ENCODE assay signal across 8 cellular contexts in genomic region chr6:31541059-31541657, GRCh38. TPM values are rescaled to one million over a fixed set of nuclear protein-coding genes. Genes with fewer than 3 reads are reported as not detected.
DNase-seq lines count a peak whose midpoint lies in the region; ATAC-seq, FAIRE-seq and TF ChIP-seq lines count a peak whose summit lies in the region.

No MANE protein-coding gene starts in this region.

- H3K4me2 ChIP-seq in endothelial cell of umbilical vein (ENCODE audit: insufficient read depth, low read length) = peak overlapping the region; percentile 92

- H3K36me3 ChIP-seq in endothelial cell of umbilical vein (ENCODE audit: control insufficient read depth in 2 of 2, extremely low read depth in 1 of 2, insufficient read depth in 2 of 2, low read length in 2 of 2) (peaks cover 17 to 30% of the 10 kb centered on the region in 2 experiments), mucosa of stomach (ENCODE audit: control insufficient read depth, insufficient read depth, low read length) (peaks cover 2% of the 10 kb centered on the region)

- peak; percentile 7 for ATAC-seq in GM19397 (IDR thresholded peaks at IDR 0.05; ENCODE audit: unreplicated experiment)
- peak; percentile 28 for ATAC-seq in activated CD8-positive, alpha-beta T cell treated with anti-CD3 and anti-CD28 coated beads, Interleukin-2, amount 10 ng/mL, durations not matched to agents 7 days and 5 days
- no peak for ATAC-seq in GM19463 (IDR thresholded peaks at IDR 0.05; ENCODE audit: unreplicated experiment)

- H3K4me1 Mint-ChIP-seq in activated CD8-positive, alpha-beta T cell treated with anti-CD3 and anti-CD28 coated beads, Interleukin-2, amount 10 ng/mL, durations not matched to agents 7 days and 5 days (ENCODE audit: low read depth) = peaks cover 50% of the 10 kb centered on the region

- H3K27ac Mint-ChIP-seq in activated CD8-positive, alpha-beta T cell treated with anti-CD3 and anti-CD28 coated beads, Interleukin-2, amount 10 ng/mL, durations not matched to agents 7 days and 5 days = peak overlapping the region; percentile 94

- TF ChIP-seq POLR2A in endothelial cell of umbilical vein (IDR thresholded peaks at IDR 0.05; ENCODE audit: low read depth, low read length) = no peak

- peaks cover 53% of the 10 kb centered on the region for H3K79me2 ChIP-seq in endothelial cell of umbilical vein (ENCODE audit: control insufficient read depth, insufficient read depth, low read length)

- peak overlapping the region; percentile 85 for H3K27ac ChIP-seq in endothelial cell of umbilical vein (ENCODE audit: insufficient read depth, low read depth, low read length)
- H3K27ac ChIP-seq in temporal lobe (ENCODE audit: low read depth, low read length) = peak overlapping the region; percentile 95

- intact Hi-C loops in endothelial cell of umbilical vein (cut with micrococcal nuclease) = loop anchor here (10.0 kb wide), 1 partner anchor 194 kb away; the partner anchor contains the start of gene CLIC1

- peaks cover 53% of the 10 kb centered on the region for H3K36me3 Mint-ChIP-seq in activated CD8-positive, alpha-beta T cell treated with anti-CD3 and anti-CD28 coated beads, Interleukin-2, amount 10 ng/mL, durations not matched to agents 7 days and 5 days (ENCODE audit: low read depth)

- H3K9ac ChIP-seq in endothelial cell of umbilical vein (replicated peaks; ENCODE audit: extremely low read depth, insufficient read depth, low read length) = peak overlapping the region; percentile 98
- H3K9ac ChIP-seq in mucosa of stomach (ENCODE audit: low read length) = peak overlapping the region; percentile 90

- H3K27me3 ChIP-seq in endothelial cell of umbilical vein (ENCODE audit: control insufficient read depth in 2 of 2, insufficient read depth in 2 of 2, low read length in 2 of 2) = no peaks in the 10 kb centered on the region
- H3K27me3 ChIP-seq in mucosa of stomach (ENCODE audit: control insufficient read depth, insufficient read depth, low read length) = no peaks in the 10 kb centered on the region

- peaks cover 27% of the 10 kb centered on the region for H3K4me1 ChIP-seq in endothelial cell of umbilical vein (ENCODE audit: control insufficient read depth, extremely low read depth, insufficient read depth, low read length)
- peaks cover 30% of the 10 kb centered on the region for H3K4me1 ChIP-seq in mucosa of stomach (ENCODE audit: control insufficient read depth, insufficient read depth, low read length)

- DNase-seq in AG04449 (ENCODE audit: low read depth, low spot score) (no peak), NCI-H2227 (lab: John Stamatoyannopoulos, UW; ENCODE audit: unreplicated experiment) (peak; percentile 76), endothelial cell of umbilical vein (ENCODE audit: low read depth, low spot score) (no peak)
- DNase-seq in activated CD8-positive, alpha-beta T cell treated with anti-CD3 and anti-CD28 coated beads, Interleukin-2, amount 10 ng/mL, durations not matched to agents 7 days and 5 days = peak; percentile 82

- peak; percentile 59 for FAIRE-seq in endothelial cell of umbilical vein (lab: Jason Lieb, UNC)

- H3K9me1 ChIP-seq in endothelial cell of umbilical vein (replicated peaks; ENCODE audit: control insufficient read depth, extremely low read depth, insufficient read depth, low read length) = no peaks in the 10 kb centered on the region

- POLR2A ChIA-PET in AG04449 (lab: Yijun Ruan, JAX) = interaction anchor here (0.7 to 2.3 kb wide), 9 partner anchors 10 to 1751 kb away, joined by 3 to 13 read pairs (median 5); partner anchors contain the start of genes HSPA1B and MCCD1
- POLR2A ChIA-PET in activated CD8-positive, alpha-beta T cell treated with anti-CD3 and anti-CD28 coated beads, Interleukin-2, amount 10 ng/mL, durations not matched to agents 7 days and 5 days (lab: Charles Lee) = interaction anchor here (0.6 to 5.9 kb wide), 42 partner anchors 10 to 1431 kb away, joined by 3 to 64 read pairs (median 6); partner anchors contain the start of genes AIF1, ATF6B, BAG6 and C6orf47
- POLR2A ChIA-PET in endothelial cell of umbilical vein (lab: Charles Lee) = interaction anchor here (0.8 to 1.2 kb wide), 7 partner anchors 8 to 1431 kb away, joined by 3 to 6 read pairs (median 4); partner anchors contain the start of gene MCCD1

- TSS peak; percentile 65 for BruUV-seq in endothelial cell of umbilical vein (replicated peaks; lab: Mats Ljungman, UMichigan)

- peaks cover 7% of the 10 kb centered on the region for H4K20me1 ChIP-seq in endothelial cell of umbilical vein (replicated peaks; ENCODE audit: control insufficient read depth, extremely low read depth, insufficient read depth, low read length)

- dilution Hi-C loops in endothelial cell of umbilical vein (cut with MboI; ENCODE audit: extremely low pct_ligation_motif_present, low sequenced_read_pairs) = no loop called here

- H3K4me3 ChIP-seq in AG04449 (ENCODE audit: low read depth, low read length) = peak overlapping the region; percentile 97
- H3K4me3 ChIP-seq in endothelial cell of umbilical vein (replicated peaks in 1 of 3; ENCODE audit: insufficient read depth in 1 of 3, low read depth in 1 of 3, low read length in 3 of 3) = peak overlapping the region; percentile 59 to 95 (median 80)
- peak overlapping the region; percentile 96 for H3K4me3 ChIP-seq in mucosa of stomach (ENCODE audit: low read length)

- no peaks in the 10 kb centered on the region for H3K9me3 Mint-ChIP-seq in activated CD8-positive, alpha-beta T cell treated with anti-CD3 and anti-CD28 coated beads, Interleukin-2, amount 10 ng/mL, durations not matched to agents 7 days and 5 days (ENCODE audit: insufficient read depth)

- CTCF ChIA-PET in AG04449 (lab: Yijun Ruan, JAX) (interaction anchor here (0.8 to 38.4 kb wide), 9 partner anchors 10 to 140 kb away, joined by 3 to 1569 read pairs (median 4); partner anchors contain the start of genes LST1, LTB, NCR3 and TNF), endothelial cell of umbilical vein (lab: Charles Lee) (interaction anchor here (0.8 to 31.0 kb wide), 10 partner anchors 10 to 119 kb away, joined by 3 to 1517 read pairs (median 4); partner anchors contain the start of genes C6orf47, LST1, LTB and NCR3)
- CTCF ChIA-PET in activated CD8-positive, alpha-beta T cell treated with anti-CD3 and anti-CD28 coated beads, Interleukin-2, amount 10 ng/mL, durations not matched to agents 7 days and 5 days (lab: Charles Lee) = interaction anchor here (0.6 to 16.9 kb wide), 10 partner anchors 10 to 294 kb away, joined by 3 to 676 read pairs (median 5); partner anchors contain the start of genes BAG6, LST1, LTA and LTB

- H3K4me3 Mint-ChIP-seq in activated CD8-positive, alpha-beta T cell treated with anti-CD3 and anti-CD28 coated beads, Interleukin-2, amount 10 ng/mL, durations not matched to agents 7 days and 5 days = peak overlapping the region; percentile 96

- no peaks in the 10 kb centered on the region for H3K27me3 Mint-ChIP-seq in activated CD8-positive, alpha-beta T cell treated with anti-CD3 and anti-CD28 coated beads, Interleukin-2, amount 10 ng/mL, durations not matched to agents 7 days and 5 days (ENCODE audit: low read depth)

- TF ChIP-seq CTCF in AG04449 (IDR thresholded peaks at IDR 0.05; ENCODE audit: insufficient read depth, low read length, missing control alignments) (no peak), endothelial cell of umbilical vein (IDR thresholded peaks at IDR 0.05; ENCODE audit: extremely low read depth in 1 of 2, insufficient read depth in 1 of 2, low read depth in 1 of 2, low read length in 2 of 2) (no peak)

- H3K9me3 ChIP-seq in endothelial cell of umbilical vein (replicated peaks; ENCODE audit: control insufficient read depth, insufficient read depth, low read length) (no peaks in the 10 kb centered on the region), mucosa of stomach (ENCODE audit: control insufficient read depth, low read length) (no peaks in the 10 kb centered on the region)

- no peak overlapping the region for H2AFZ ChIP-seq in endothelial cell of umbilical vein (ENCODE audit: low read depth, low read length)

RNA-seq across cellular contexts. Expression of gene DDX39B, which starts 0.6 kb away (rescaled TPM):
- total RNA-seq in activated CD8-positive, alpha-beta T cell treated with anti-CD3 and anti-CD28 coated beads, Interleukin-2, amount 10 ng/mL, durations not matched to agents 7 days and 5 days = 100 to 1,000 TPM; 477 to 488 TPM
- total RNA-seq in endothelial cell of umbilical vein (453 and 481 TPM in 2 replicates), temporal lobe (230 TPM)
- 722 and 766 TPM in 2 replicates for polyA plus RNA-seq in endothelial cell of umbilical vein
- 462 and 465 TPM in 2 replicates for polyA plus RNA-seq in endothelial cell of umbilical vein (2011; cell fraction: cytosol; rRNA removed)
- 1,430 and 1,543 TPM in 2 replicates for polyA plus RNA-seq in endothelial cell of umbilical vein (2011; cell fraction: nucleus; rRNA removed)
- polyA plus RNA-seq in endothelial cell of umbilical vein (2012) = 283 and 357 TPM in 2 replicates
- 941 and 1,099 TPM in 2 replicates for polyA minus RNA-seq in endothelial cell of umbilical vein
- polyA minus RNA-seq in endothelial cell of umbilical vein (2011; cell fraction: cytosol; rRNA and poly(A)+ RNA removed) = 284 TPM
- 394 and 502 TPM in 2 replicates for polyA minus RNA-seq in endothelial cell of umbilical vein (2011; cell fraction: nucleus; rRNA and poly(A)+ RNA removed)

RNA-seq across cellular contexts. Expression of gene ATP6V1G2, which starts 5.2 kb away (rescaled TPM):
- 1 to 10 TPM; 2.5 TPM for total RNA-seq in activated CD8-positive, alpha-beta T cell treated with anti-CD3 and anti-CD28 coated beads, Interleukin-2, amount 10 ng/mL, durations not matched to agents 7 days and 5 days
- total RNA-seq in endothelial cell of umbilical vein = 0.84 and 1.4 TPM in 2 replicates
- polyA plus RNA-seq in endothelial cell of umbilical vein = 0.64 and 0.70 TPM in 2 replicates
- 0.63 and 0.66 TPM in 2 replicates for polyA plus RNA-seq in endothelial cell of umbilical vein (2011; cell fraction: cytosol; rRNA removed)
- 2.7 and 4.2 TPM in 2 replicates for polyA plus RNA-seq in endothelial cell of umbilical vein (2011; cell fraction: nucleus; rRNA removed)
- polyA plus RNA-seq in endothelial cell of umbilical vein (2012) = 0.49 and 0.70 TPM in 2 replicates
- polyA minus RNA-seq in endothelial cell of umbilical vein = 0.15 and 3.6 TPM in 2 replicates
- not detected for polyA minus RNA-seq in endothelial cell of umbilical vein (2011; cell fraction: cytosol; rRNA and poly(A)+ RNA removed)
- polyA minus RNA-seq in endothelial cell of umbilical vein (2011; cell fraction: nucleus; rRNA and poly(A)+ RNA removed) = 1.1 and 1.5 TPM in 2 replicates
- total RNA-seq in temporal lobe = 57.5 TPM

RNA-seq across cellular contexts. Expression of gene NFKBIL1, which starts 6.2 kb away (rescaled TPM):
- 10 to 100 TPM; 13.5 to 14.2 TPM for total RNA-seq in activated CD8-positive, alpha-beta T cell treated with anti-CD3 and anti-CD28 coated beads, Interleukin-2, amount 10 ng/mL, durations not matched to agents 7 days and 5 days
- total RNA-seq in endothelial cell of umbilical vein (14.6 and 15.5 TPM in 2 replicates), temporal lobe (10.6 TPM)
- 9.9 and 14.2 TPM in 2 replicates for polyA plus RNA-seq in endothelial cell of umbilical vein
- 7.1 and 11.2 TPM in 2 replicates for polyA plus RNA-seq in endothelial cell of umbilical vein (2011; cell fraction: cytosol; rRNA removed)
- polyA plus RNA-seq in endothelial cell of umbilical vein (2011; cell fraction: nucleus; rRNA removed) = 8.1 and 8.5 TPM in 2 replicates
- polyA plus RNA-seq in endothelial cell of umbilical vein (2012) = 8.4 and 10.2 TPM in 2 replicates
- polyA minus RNA-seq in endothelial cell of umbilical vein = 5.2 TPM in 2 replicates
- 13.5 TPM for polyA minus RNA-seq in endothelial cell of umbilical vein (2011; cell fraction: cytosol; rRNA and poly(A)+ RNA removed)
- polyA minus RNA-seq in endothelial cell of umbilical vein (2011; cell fraction: nucleus; rRNA and poly(A)+ RNA removed) = 2.8 and 9.3 TPM in 2 replicates

RNA-seq across cellular contexts. Expression of gene MCCD1, which starts 12.4 kb away (rescaled TPM):
- total RNA-seq in activated CD8-positive, alpha-beta T cell treated with anti-CD3 and anti-CD28 coated beads, Interleukin-2, amount 10 ng/mL, durations not matched to agents 7 days and 5 days = not detected
- total RNA-seq in endothelial cell of umbilical vein (not detected in 2 replicates), temporal lobe (not detected)
- polyA plus RNA-seq in endothelial cell of umbilical vein = not detected in 2 replicates
- not detected in 2 replicates for polyA plus RNA-seq in endothelial cell of umbilical vein (2011; cell fraction: cytosol; rRNA removed)
- polyA plus RNA-seq in endothelial cell of umbilical vein (2011; cell fraction: nucleus; rRNA removed) = not detected in 2 replicates
- polyA plus RNA-seq in endothelial cell of umbilical vein (2012) = not detected in 2 replicates
- polyA minus RNA-seq in endothelial cell of umbilical vein = not detected in 2 replicates
- not detected for polyA minus RNA-seq in endothelial cell of umbilical vein (2011; cell fraction: cytosol; rRNA and poly(A)+ RNA removed)
- polyA minus RNA-seq in endothelial cell of umbilical vein (2011; cell fraction: nucleus; rRNA and poly(A)+ RNA removed) = not detected in 2 replicates

RNA-seq across cellular contexts. Expression of gene LTA, which starts 30.9 kb away (rescaled TPM):
- total RNA-seq in activated CD8-positive, alpha-beta T cell treated with anti-CD3 and anti-CD28 coated beads, Interleukin-2, amount 10 ng/mL, durations not matched to agents 7 days and 5 days = 10 to 100 TPM; 19.4 to 24.6 TPM
- total RNA-seq in endothelial cell of umbilical vein = 0.46 TPM in 1 of 2 replicates, not detected in the other
- polyA plus RNA-seq in endothelial cell of umbilical vein = 0.08 TPM in 1 of 2 replicates, not detected in the other
- 0.08 TPM in 1 of 2 replicates, not detected in the other for polyA plus RNA-seq in endothelial cell of umbilical vein (2011; cell fraction: cytosol; rRNA removed)
- polyA plus RNA-seq in endothelial cell of umbilical vein (2011; cell fraction: nucleus; rRNA removed) = 0.13 and 0.15 TPM in 2 replicates
- polyA plus RNA-seq in endothelial cell of umbilical vein (2012) = not detected in 2 replicates
- polyA minus RNA-seq in endothelial cell of umbilical vein = 0.27 TPM in 1 of 2 replicates, not detected in the other
- not detected for polyA minus RNA-seq in endothelial cell of umbilical vein (2011; cell fraction: cytosol; rRNA and poly(A)+ RNA removed)
- polyA minus RNA-seq in endothelial cell of umbilical vein (2011; cell fraction: nucleus; rRNA and poly(A)+ RNA removed) = not detected in 2 replicates
- total RNA-seq in temporal lobe = not detected

Comparison
In these comparisons a context has a peak if more than half of its experiments do, and no peak if none do; other contexts are left out.
1. DNase-seq: peak in NCI-H2227 (single experiment) and activated CD8-positive, alpha-beta T cell treated with anti-CD3 and anti-CD28 coated beads, Interleukin-2, amount 10 ng/mL, durations not matched to agents 7 days and 5 days (single experiment); none in AG04449 (single experiment) and endothelial cell of umbilical vein (single experiment).
2. RNA of gene ATP6V1G2, which starts 5.2 kb away (total RNA-seq): 57.5 TPM in temporal lobe (single experiment); 2.5 TPM in activated CD8-positive, alpha-beta T cell treated with anti-CD3 and anti-CD28 coated beads, Interleukin-2, amount 10 ng/mL, durations not matched to agents 7 days and 5 days and 0.84 to 1.4 TPM in endothelial cell of umbilical vein; every median in the first group is over 10 times any median in the second.
3. Peak in every context shown above with its lines, with median percentiles within 50 percentile points of each other: H3K4me3 ChIP-seq.